ENCODE assay signal across 8 cellular contexts in genomic region chr15:77024273-77025065, GRCh38. TPM values are rescaled to one million over a fixed set of nuclear protein-coding genes. Genes with fewer than 3 reads are reported as not detected.
DNase-seq lines count a peak whose midpoint lies in the region; ATAC-seq, FAIRE-seq and TF ChIP-seq lines count a peak whose summit lies in the region.

No MANE protein-coding gene starts in this region.

- H3K4me3 Mint-ChIP-seq in endothelial cell (ENCODE audit: unreplicated experiment) = no peak overlapping the region

- H3K4me1 Mint-ChIP-seq in endothelial cell (ENCODE audit: unreplicated experiment) = peaks cover 8% of the 10 kb centered on the region

- ATAC-seq in GM19328 (IDR thresholded peaks at IDR 0.05; ENCODE audit: unreplicated experiment) = no peak

- no peaks in the 10 kb centered on the region for H3K36me3 Mint-ChIP-seq in endothelial cell (ENCODE audit: low read depth, unreplicated experiment)

- peak; percentile 81 for DNase-seq in AG08396 (ENCODE audit: low spot score)
- peak; percentile 90 for DNase-seq in GM19239 (ENCODE audit: insufficient read length, low spot score)
- peak; percentile 23 for DNase-seq in NCI-H748 treated with DMSO at 0.1 percent for 48 hours (lab: John Stamatoyannopoulos, UW)
- peak; percentile 63 for DNase-seq in activated T-cell treated with anti-CD3 and anti-CD28 coated beads for 1 hour (ENCODE audit: low read depth)
- DNase-seq in endothelial cell (ENCODE audit: low spot score) = peak; percentile 88
- DNase-seq in myocyte (ENCODE audit: low read depth) = peak; percentile 53
- DNase-seq in stimulated activated naive CD4-positive, alpha-beta T cell (lab: John Stamatoyannopoulos, UW) = peak in 5 of 6 experiments; percentile 41 to 64 (median 54)

- peak; percentile 81 for FAIRE-seq in GM19239 (lab: Jason Lieb, UNC)

- no peak overlapping the region for H3K27ac Mint-ChIP-seq in endothelial cell (ENCODE audit: unreplicated experiment)

- peaks cover 17% of the 10 kb centered on the region for H3K27me3 Mint-ChIP-seq in endothelial cell (ENCODE audit: unreplicated experiment)

- TF ChIP-seq CTCF in endothelial cell (IDR thresholded peaks at IDR 0.05; ENCODE audit: unreplicated experiment) = peak; percentile 95

- H3K9me3 Mint-ChIP-seq in endothelial cell (ENCODE audit: unreplicated experiment) = no peaks in the 10 kb centered on the region

RNA-seq across cellular contexts. Expression of gene PSTPIP1, which starts 29.5 kb away (rescaled TPM):
- total RNA-seq in endothelial cell (ENCODE audit: unreplicated experiment) (not detected), myocyte (not detected in 2 replicates)
- polyA plus RNA-seq in myocyte (2012) = 0.68 TPM

RNA-seq across cellular contexts. Expression of gene TSPAN3, which starts 46.4 kb away (rescaled TPM):
- total RNA-seq in endothelial cell (ENCODE audit: unreplicated experiment) = 140 TPM
- 1,256 and 1,268 TPM in 2 replicates for total RNA-seq in myocyte
- 575 TPM for polyA plus RNA-seq in myocyte (2012)

Comparison
In these comparisons a context has a peak if more than half of its experiments do, and no peak if none do; other contexts are left out.
1. DNase-seq: peak in every context shown above with its lines; median percentile 90 in GM19239; 88 in endothelial cell; 81 in AG08396; 63 in activated T-cell treated with anti-CD3 and anti-CD28 coated beads for 1 hour; 54 in stimulated activated naive CD4-positive, alpha-beta T cell; 53 in myocyte; 23 in NCI-H748 treated with DMSO at 0.1 percent for 48 hours.